8 cellular contexts compared by ENCODE assay signal in genomic region chr12:51270067-51270846, GRCh38. TPM values are rescaled to one million over a fixed set of nuclear protein-coding genes. Genes with fewer than 3 reads are reported as not detected.
DNase-seq lines count a peak whose midpoint lies in the region; ATAC-seq and TF ChIP-seq lines count a peak whose summit lies in the region.

TSS of gene SMAGP (minus strand) at chr12:51270415. CDS start at chr12:51269278, 1,137 bp downstream.

- peak; percentile 62 for DNase-seq in 8988T
- DNase-seq in NOMO-1 treated with dmso at 0.1 percent for 144 hours (lab: John Stamatoyannopoulos, UW; ENCODE audit: unreplicated experiment) = peak; percentile 40
- DNase-seq in activated T-helper 9 cell treated with anti-CD3 and anti-CD28 coated beads, Interleukin-2, amount 50 U/mL, for 16 hours (ENCODE audit: low read depth) = peak; percentile 27
- peak; percentile 61 to 82 for DNase-seq in foreskin fibroblast
- peak; percentile 31 to 41 for DNase-seq in uterus

- H3K4me1 ChIP-seq in neuron (ENCODE audit: insufficient read depth, low read length) = peaks cover 6% of the 10 kb centered on the region
- H3K4me1 ChIP-seq in uterus = no peaks in the 10 kb centered on the region

- H2AFZ ChIP-seq in neuron (ENCODE audit: low read depth, low read length) = peak within 1 kb of the TSS; percentile 94

- no peak for TF ChIP-seq CTCF in foreskin fibroblast (IDR thresholded peaks at IDR 0.05; ENCODE audit: low read depth, low read length)
- TF ChIP-seq CTCF in uterus (IDR thresholded peaks at IDR 0.05) = no peak

- H3K27me3 ChIP-seq in neuron (ENCODE audit: insufficient read depth, low read length) = peaks cover 38% of the 10 kb centered on the region
- H3K27me3 ChIP-seq in uterus = no peaks in the 10 kb centered on the region

- H3K9me3 ChIP-seq in neuron (ENCODE audit: low read length) = no peaks in the 10 kb centered on the region
- no peaks in the 10 kb centered on the region for H3K9me3 ChIP-seq in uterus

- H3K27ac ChIP-seq in uterus = peak within 1 kb of the TSS; percentile 54 to 65

- no peaks in the 10 kb centered on the region for H3K36me3 ChIP-seq in neuron (ENCODE audit: insufficient read depth, low read length)
- H3K36me3 ChIP-seq in uterus = no peaks in the 10 kb centered on the region

- peak in 1 of 2 donors; percentile 11 for TF ChIP-seq POLR2A in uterus (IDR thresholded peaks at IDR 0.05)

- H3K4me3 ChIP-seq in foreskin fibroblast (ENCODE audit: low read depth in 1 of 2, low read length in 2 of 2) = peak within 1 kb of the TSS; percentile 71 to 78
- peak within 1 kb of the TSS; percentile 45 for H3K4me3 ChIP-seq in neuron (ENCODE audit: low read length)
- H3K4me3 ChIP-seq in uterus = peak within 1 kb of the TSS; percentile 38 to 86

- peak; percentile 40 for ATAC-seq in GM18517 (IDR thresholded peaks at IDR 0.05; ENCODE audit: unreplicated experiment)
- peak; percentile 53 for ATAC-seq in HG03097 (IDR thresholded peaks at IDR 0.05; ENCODE audit: low FRiP score, unreplicated experiment)

- intact Hi-C loops in uterus (cut with DNase I; ENCODE audit: low total_unique reads) = no loop called here

RNA-seq across cellular contexts. Expression of gene SMAGP, which starts in this region (rescaled TPM):
- 10 to 100 TPM in 2 of 4 donors, 1 to 10 TPM in 2; 1.2 to 19.0 (median 9.5) TPM for total RNA-seq in uterus

Comparison
In these comparisons a context has a peak if more than half of its experiments do, and no peak if none do; other contexts are left out.
1. Peak in every context shown above with its lines: DNase-seq, ATAC-seq, H3K4me3 ChIP-seq and H3K27ac ChIP-seq.